In the genomic region with DNA sequence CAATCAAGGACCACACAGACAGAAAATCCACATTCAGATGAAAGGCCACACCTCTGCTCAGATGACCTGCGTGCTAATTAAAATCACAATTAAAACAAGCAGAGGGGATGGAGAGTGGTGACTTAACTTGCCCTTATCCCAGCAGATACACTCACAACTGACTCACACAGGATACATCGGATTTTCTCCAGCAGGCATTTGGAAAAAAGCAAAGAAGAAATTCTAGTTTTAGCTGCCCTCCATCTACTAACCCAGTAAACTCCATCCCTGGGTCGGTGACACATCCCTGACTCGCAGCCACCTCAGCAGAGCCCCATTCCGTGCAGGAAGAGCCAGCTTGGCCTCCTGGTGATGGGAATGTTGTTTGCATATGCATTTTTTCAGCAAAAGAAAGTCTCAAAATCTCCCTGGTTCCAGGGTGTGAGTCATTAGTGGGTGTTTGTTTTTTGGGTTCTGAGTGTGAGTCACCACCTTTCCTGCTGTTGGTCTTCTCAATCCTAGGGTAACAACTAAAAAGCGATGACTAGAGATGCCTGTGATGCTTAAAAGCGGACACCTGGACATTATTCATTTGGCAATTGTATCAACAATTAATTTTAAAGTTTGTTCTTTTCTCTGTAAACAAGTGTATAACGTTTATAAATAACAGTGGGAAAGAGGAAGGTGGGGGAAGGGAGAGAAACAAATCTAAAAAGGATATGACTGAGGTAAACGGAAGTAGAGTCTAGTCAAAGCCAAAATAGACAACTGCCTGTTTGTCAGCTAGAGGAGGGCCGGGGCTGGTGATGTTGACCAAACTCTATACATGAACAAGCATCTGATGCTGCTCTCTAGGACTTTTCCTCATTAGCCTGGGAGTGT, we compare ENCODE assay signal across 8 cellular contexts. TPM values are rescaled to one million over a fixed set of nuclear protein-coding genes. Genes with fewer than 3 reads are reported as not detected.
DNase-seq lines count a peak whose midpoint lies in the region; ATAC-seq and TF ChIP-seq lines count a peak whose summit lies in the region.

No MANE protein-coding gene starts in this region.

- H3K9me3 Mint-ChIP-seq in activated T-helper 2 cell treated with anti-CD3 and anti-CD28 coated beads, Interferon-gamma antibody, Interleukin-2, Interleukin-4, amounts not matched to agents 10 μg/mL and 5 μg/mL and 100 μg/mL, durations not matched to agents 14 hours and 24 hours and 36 hours = no peaks in the 10 kb centered on the region
- H3K9me3 Mint-ChIP-seq in osteocyte (ENCODE audit: unreplicated experiment) = no peaks in the 10 kb centered on the region

- no peak for TF ChIP-seq EP300 in gastroesophageal sphincter (IDR thresholded peaks at IDR 0.05)

- DNase-seq in Daoy (ENCODE audit: low read depth) (peak; percentile 97), NB4 (ENCODE audit: low read depth) (peak; percentile 44), osteocyte (ENCODE audit: extremely low spot score, unreplicated experiment) (peak; percentile 91), NCI-H524 treated with DMSO at 0.1 percent for 48 hours (lab: John Stamatoyannopoulos, UW) (no peak), Kasumi-1 (lab: John Stamatoyannopoulos, UW) (no peak)
- DNase-seq in activated T-helper 2 cell treated with anti-CD3 and anti-CD28 coated beads, Interferon-gamma antibody, Interleukin-2, Interleukin-4, amounts not matched to agents 10 μg/mL and 5 μg/mL and 100 μg/mL, durations not matched to agents 14 hours and 24 hours and 36 hours (ENCODE audit: low spot score) = no peak

- no peak overlapping the region for H3K4me3 ChIP-seq in NB4 (ENCODE audit: low read depth, low read length)
- no peak overlapping the region for H3K4me3 ChIP-seq in gastroesophageal sphincter

- H3K27ac Mint-ChIP-seq in activated T-helper 2 cell treated with anti-CD3 and anti-CD28 coated beads, Interferon-gamma antibody, Interleukin-2, Interleukin-4, amounts not matched to agents 10 μg/mL and 5 μg/mL and 100 μg/mL, durations not matched to agents 14 hours and 24 hours and 36 hours = peak overlapping the region; percentile 82
- peak overlapping the region; percentile 99 for H3K27ac Mint-ChIP-seq in osteocyte (ENCODE audit: unreplicated experiment)

- H3K36me3 ChIP-seq in gastroesophageal sphincter = no peaks in the 10 kb centered on the region

- no peaks in the 10 kb centered on the region for H3K27me3 Mint-ChIP-seq in activated T-helper 2 cell treated with anti-CD3 and anti-CD28 coated beads, Interferon-gamma antibody, Interleukin-2, Interleukin-4, amounts not matched to agents 10 μg/mL and 5 μg/mL and 100 μg/mL, durations not matched to agents 14 hours and 24 hours and 36 hours (ENCODE audit: low read depth)
- H3K27me3 Mint-ChIP-seq in osteocyte (ENCODE audit: unreplicated experiment) = no peaks in the 10 kb centered on the region

- no peak for TF ChIP-seq POLR2A in NB4 (IDR thresholded peaks at IDR 0.05; ENCODE audit: extremely low read depth, insufficient read length)
- no peak for TF ChIP-seq POLR2A in gastroesophageal sphincter (IDR thresholded peaks at IDR 0.05)

- no peak overlapping the region for H3K4me3 Mint-ChIP-seq in activated T-helper 2 cell treated with anti-CD3 and anti-CD28 coated beads, Interferon-gamma antibody, Interleukin-2, Interleukin-4, amounts not matched to agents 10 μg/mL and 5 μg/mL and 100 μg/mL, durations not matched to agents 14 hours and 24 hours and 36 hours (ENCODE audit: low read depth)
- peak overlapping the region; percentile 17 for H3K4me3 Mint-ChIP-seq in osteocyte (ENCODE audit: unreplicated experiment)

- intact Hi-C loops in activated T-helper 2 cell treated with anti-CD3 and anti-CD28 coated beads, Interferon-gamma antibody, Interleukin-2, Interleukin-4, amounts not matched to agents 10 μg/mL and 5 μg/mL and 100 μg/mL, durations not matched to agents 14 hours and 24 hours and 36 hours (cut with micrococcal nuclease) = loop anchor here (1.0 to 5.0 kb wide), 3 partner anchors 52 to 97 kb away; a partner anchor contains a TSS

- H3K4me1 ChIP-seq in gastroesophageal sphincter = peaks cover 9 to 46% (median 19%) of the 10 kb centered on the region in 3 donors

- WGBS in gastroesophageal sphincter (ENCODE audit: low coverage in 1 of 2), 2 donors = 11 to 13% methylated on average over 7 to 10 of the region's 10 CpGs

- no peaks in the 10 kb centered on the region for H3K27me3 ChIP-seq in gastroesophageal sphincter

- peak; percentile 72 for ATAC-seq in GM21737 (IDR thresholded peaks at IDR 0.05; ENCODE audit: unreplicated experiment)
- ATAC-seq in gastroesophageal sphincter = peak; percentile 92

- H3K9me3 ChIP-seq in gastroesophageal sphincter = no peaks in the 10 kb centered on the region

- H3K27ac ChIP-seq in gastroesophageal sphincter = peak overlapping the region; percentile 54 to 78 (median 68)

- TF ChIP-seq CTCF in NB4 (IDR thresholded peaks at IDR 0.05; ENCODE audit: low read depth, low read length) (no peak), gastroesophageal sphincter (IDR thresholded peaks at IDR 0.05) (peak; percentile 7 to 63 (median 50)), osteocyte (IDR thresholded peaks at IDR 0.05) (peak; percentile 62)

- H3K36me3 Mint-ChIP-seq in activated T-helper 2 cell treated with anti-CD3 and anti-CD28 coated beads, Interferon-gamma antibody, Interleukin-2, Interleukin-4, amounts not matched to agents 10 μg/mL and 5 μg/mL and 100 μg/mL, durations not matched to agents 14 hours and 24 hours and 36 hours (ENCODE audit: low read depth) = no peaks in the 10 kb centered on the region
- no peaks in the 10 kb centered on the region for H3K36me3 Mint-ChIP-seq in osteocyte (ENCODE audit: unreplicated experiment)

- H3K4me1 Mint-ChIP-seq in activated T-helper 2 cell treated with anti-CD3 and anti-CD28 coated beads, Interferon-gamma antibody, Interleukin-2, Interleukin-4, amounts not matched to agents 10 μg/mL and 5 μg/mL and 100 μg/mL, durations not matched to agents 14 hours and 24 hours and 36 hours (ENCODE audit: low read depth) = peaks cover 21% of the 10 kb centered on the region
- H3K4me1 Mint-ChIP-seq in osteocyte (ENCODE audit: unreplicated experiment) = peaks cover 50% of the 10 kb centered on the region

RNA-seq across cellular contexts. Expression of a gene that starts 49.8 kb away (rescaled TPM):
- 49.2 and 63.0 TPM in 2 replicates for total RNA-seq in Daoy (2014; rRNA removed; shearing (Covaris generic))
- total RNA-seq in activated T-helper 2 cell treated with anti-CD3 and anti-CD28 coated beads, Interferon-gamma antibody, Interleukin-2, Interleukin-4, amounts not matched to agents 10 μg/mL and 5 μg/mL and 100 μg/mL, durations not matched to agents 14 hours and 24 hours and 36 hours = 76.4 and 77.8 TPM in 2 replicates
- 10 to 100 TPM; 23.1 to 62.9 (median 43.6) TPM for total RNA-seq in gastroesophageal sphincter
- 78.8 and 83.7 TPM in 2 replicates for total RNA-seq in osteocyte

Comparison
In these comparisons a context has a peak if more than half of its experiments do, and no peak if none do; other contexts are left out.
1. DNase-seq: peak in Daoy (single experiment), NB4 (single experiment) and osteocyte (single experiment); none in activated T-helper 2 cell treated with anti-CD3 and anti-CD28 coated beads, Interferon-gamma antibody, Interleukin-2, Interleukin-4, amounts not matched to agents 10 μg/mL and 5 μg/mL and 100 μg/mL, durations not matched to agents 14 hours and 24 hours and 36 hours (single experiment), NCI-H524 treated with DMSO at 0.1 percent for 48 hours (single experiment) and Kasumi-1 (0 of 2).